Comparison of ENCODE assay signal across 9 cellular contexts in the genomic region with DNA sequence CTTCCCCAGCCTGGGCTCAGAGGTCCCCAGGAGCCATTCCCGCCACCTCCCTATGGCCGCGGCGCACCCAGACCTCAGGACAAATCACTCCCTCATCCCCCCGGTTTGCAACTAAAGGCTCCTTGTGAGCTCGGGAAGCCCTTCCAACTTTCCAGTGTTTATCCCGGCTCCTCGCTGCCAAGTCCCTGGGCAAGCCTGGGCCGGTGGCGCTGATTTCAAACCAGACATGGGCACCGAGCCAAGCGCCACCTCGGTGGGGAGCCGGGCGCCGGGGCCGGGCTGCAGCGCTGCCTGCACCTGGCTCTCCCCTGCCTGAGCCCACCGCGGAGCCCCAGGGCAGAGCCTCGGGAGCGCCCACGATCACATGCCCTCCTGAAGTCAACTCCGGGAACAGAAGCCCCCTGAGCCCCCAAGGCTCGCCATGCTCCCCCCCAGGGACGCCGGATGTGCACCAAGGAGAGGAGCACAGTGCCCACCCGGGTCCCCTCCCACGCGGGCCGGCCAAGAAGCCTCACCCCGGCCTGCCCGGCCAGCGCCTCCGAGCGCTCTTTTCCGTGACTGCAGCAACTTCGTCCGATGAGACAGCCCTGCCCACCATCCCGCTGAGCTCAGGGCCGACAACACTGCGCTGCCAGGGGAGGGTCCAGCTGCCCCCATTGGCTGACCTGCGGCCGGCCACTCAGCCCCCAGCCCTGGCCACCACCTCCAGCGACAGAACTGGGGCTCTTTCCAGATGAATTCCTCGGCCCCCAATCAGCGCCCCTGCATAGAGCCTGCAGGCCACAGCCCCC. TPM values are rescaled to one million over a fixed set of nuclear protein-coding genes. Genes with fewer than 3 reads are reported as not detected.
A peak's percentile ranks its signal among the peaks of the same experiment; 100 is the strongest.
DNase-seq lines count a peak whose midpoint lies in the region; ATAC-seq, FAIRE-seq and TF ChIP-seq lines count a peak whose summit lies in the region.
"Had no signal": no experiment of that assay in that cellular context is flagged by ENCODE, and none has a peak within 500 bp of the region (broad histone marks: within the 10 kb centered on the region; RNA-seq: fewer than 3 reads in every experiment).

No MANE protein-coding gene starts in this region.

- no peak for FAIRE-seq in D721Med (lab: Jason Lieb, UNC)

- H3K36me3 Mint-ChIP-seq in natural killer cell treated with Interleukin-12 subunit alpha and Interleukin-12 subunit beta and Interleukin-15 and Interleukin-18, amount 100 ng/mL, for 72 hours, result no peaks in the 10 kb centered on the region

- H3K4me3 Mint-ChIP-seq in natural killer cell treated with Interleukin-12 subunit alpha and Interleukin-12 subunit beta and Interleukin-15 and Interleukin-18, amount 100 ng/mL, for 72 hours, result no peak overlapping the region
- H3K4me3 Mint-ChIP-seq: CD4-positive, CD25-positive, alpha-beta regulatory T cell had no signal

- no peaks in the 10 kb centered on the region for H3K27me3 ChIP-seq in skeletal muscle tissue (ENCODE audit: control insufficient read depth in 3 of 3, insufficient read depth in 3 of 3, low read length in 3 of 3)

- H3K27me3 Mint-ChIP-seq in natural killer cell treated with Interleukin-12 subunit alpha and Interleukin-12 subunit beta and Interleukin-15 and Interleukin-18, amount 100 ng/mL, for 72 hours, result peaks cover 0 to 3% of the 10 kb centered on the region in 2 donors
- H3K27me3 Mint-ChIP-seq: CD4-positive, CD25-positive, alpha-beta regulatory T cell had no signal

- H3K4me1 Mint-ChIP-seq in natural killer cell treated with Interleukin-12 subunit alpha and Interleukin-12 subunit beta and Interleukin-15 and Interleukin-18, amount 100 ng/mL, for 72 hours (ENCODE audit: low read depth in 2 of 2), result peaks cover 6 to 29% of the 10 kb centered on the region in 2 donors

- ATAC-seq in natural killer cell treated with Interleukin-12 subunit alpha and Interleukin-12 subunit beta and Interleukin-15 and Interleukin-18, amount 100 ng/mL, for 72 hours, result no peak

- TF ChIP-seq CTCF in 22Rv1 (IDR thresholded peaks at IDR 0.05) (peak; percentile 25), astrocyte of the cerebellum (IDR thresholded peaks at IDR 0.05; ENCODE audit: low read depth, low read length, missing control alignments) (peak; percentile 6), D721Med (IDR thresholded peaks at IDR 0.05; ENCODE audit: insufficient read depth, missing control alignments) (no peak)

- in situ Hi-C loops in astrocyte of the cerebellum (cut with HindIII; ENCODE audit: low sequenced_read_pairs), result no loop called here

- H3K27ac ChIP-seq in 22Rv1 (peak overlapping the region; percentile 100), skeletal muscle tissue (ENCODE audit: low read depth, low read length) (peak overlapping the region; percentile 97)

- DNase-seq in NCI-H128 (lab: John Stamatoyannopoulos, UW; ENCODE audit: unreplicated experiment), result peak; percentile 87
- no peak for DNase-seq in astrocyte of the cerebellum (ENCODE audit: low read depth)
- DNase-seq in hippocampal formation (lab: John Stamatoyannopoulos, UW), result peak; percentile 57 to 63
- no peak for DNase-seq in stimulated activated CD4-positive, alpha-beta T cell treated with anti-CD3 and anti-CD28 coated beads, Interleukin-15, amount 100 ng/mL, for 24 hours
- DNase-seq in natural killer cell treated with Interleukin-12 subunit alpha and Interleukin-12 subunit beta and Interleukin-15 and Interleukin-18, amount 100 ng/mL, for 72 hours (ENCODE audit: low spot score), result no peak
- DNase-seq in D721Med (ENCODE audit: insufficient read length, low spot score), result no peak
- DNase-seq: CD4-positive, CD25-positive, alpha-beta regulatory T cell had no signal

- H3K9me3 Mint-ChIP-seq in natural killer cell treated with Interleukin-12 subunit alpha and Interleukin-12 subunit beta and Interleukin-15 and Interleukin-18, amount 100 ng/mL, for 72 hours, result no peaks in the 10 kb centered on the region
- H3K9me3 Mint-ChIP-seq: CD4-positive, CD25-positive, alpha-beta regulatory T cell had no signal

- no peak overlapping the region for H3K27ac Mint-ChIP-seq in natural killer cell treated with Interleukin-12 subunit alpha and Interleukin-12 subunit beta and Interleukin-15 and Interleukin-18, amount 100 ng/mL, for 72 hours

- H3K4me1 ChIP-seq in skeletal muscle tissue (ENCODE audit: control insufficient read depth in 3 of 3, insufficient read depth in 3 of 3, low read length in 3 of 3), result peaks cover 73 to 93% (median 91%) of the 10 kb centered on the region in 3 donors

- peaks cover 0 to 6% (median 0%) of the 10 kb centered on the region in 3 donors for H3K36me3 ChIP-seq in skeletal muscle tissue (ENCODE audit: control insufficient read depth in 3 of 3, insufficient read depth in 3 of 3, low read length in 3 of 3)

- H3K9me3 ChIP-seq in skeletal muscle tissue (ENCODE audit: control insufficient read depth in 3 of 3, low read length in 3 of 3), result no peaks in the 10 kb centered on the region

- H3K4me3 ChIP-seq in astrocyte of the cerebellum (ENCODE audit: low read depth, low read length) (peak overlapping the region; percentile 56), skeletal muscle tissue (ENCODE audit: low read length in 3 of 3) (peak overlapping the region; percentile 69 to 80 (median 72))

- H3K9ac ChIP-seq in skeletal muscle tissue (ENCODE audit: low read depth in 1 of 3, low read length in 3 of 3), result peak overlapping the region; percentile 82 to 93 (median 92)

RNA-seq across cellular contexts. Expression of a gene that starts 50.0 kb away (rescaled TPM):
- total RNA-seq in skeletal muscle tissue, result 32.9 TPM
- 100 to 1,000 TPM in 1 of 2 donors, 10 to 100 TPM in 1; 80.8 to 133 TPM for total RNA-seq in natural killer cell treated with Interleukin-12 subunit alpha and Interleukin-12 subunit beta and Interleukin-15 and Interleukin-18, amount 100 ng/mL, for 72 hours

Comparison
In these comparisons a context has a peak if more than half of its experiments do, and no peak if none do; other contexts are left out.
1. DNase-seq: peak in NCI-H128 (single experiment) and hippocampal formation (2 of 2); none in astrocyte of the cerebellum (single experiment), stimulated activated CD4-positive, alpha-beta T cell treated with anti-CD3 and anti-CD28 coated beads, Interleukin-15, amount 100 ng/mL, for 24 hours (single experiment), natural killer cell treated with Interleukin-12 subunit alpha and Interleukin-12 subunit beta and Interleukin-15 and Interleukin-18, amount 100 ng/mL, for 72 hours (single experiment) and D721Med (single experiment).